In the genomic region with DNA sequence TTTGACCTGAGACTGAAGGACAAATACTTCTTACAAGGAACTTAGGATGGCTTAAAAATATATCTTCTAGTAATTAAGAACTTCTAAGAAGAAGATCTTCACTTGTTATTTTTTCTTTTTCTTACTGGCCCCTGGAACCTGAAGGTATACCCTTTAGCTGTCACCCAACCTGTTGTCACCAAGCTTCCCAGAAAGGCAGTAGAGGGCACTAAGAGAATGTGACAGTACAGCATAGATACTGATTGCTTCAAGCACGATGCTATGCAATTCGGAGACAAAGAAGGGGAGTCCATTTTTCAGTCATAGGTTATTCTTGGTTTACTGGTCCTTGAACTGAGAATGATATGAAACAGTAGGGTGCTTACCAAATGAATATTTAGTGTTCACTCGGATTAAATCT, we compare ENCODE assay signal across 1 cellular context.
TF ChIP-seq lines count a peak whose summit lies in the region.

No MANE protein-coding gene starts in this region.

TF ChIP-seq in GM12878, 131 proteins besides CTCF, POLR2A, EP300 and RAD21 (continued from another document):
- no peak for TF ChIP-seq REST (IDR thresholded peaks at IDR 0.05; ENCODE audit: low read depth, low read length)
- no peak for TF ChIP-seq ZNF622 (IDR thresholded peaks at IDR 0.05)
- no peak for TF ChIP-seq HDAC2 (IDR thresholded peaks at IDR 0.05)
- no peak for TF ChIP-seq MYC (IDR thresholded peaks at IDR 0.05; ENCODE audit: insufficient read depth, insufficient read length, insufficient replicate concordance, low read length, severe bottlenecking)
TF ChIP-seq in GM12878: peak in this region for 0.
